1 cellular context compared by ENCODE assay signal in the genomic region with DNA sequence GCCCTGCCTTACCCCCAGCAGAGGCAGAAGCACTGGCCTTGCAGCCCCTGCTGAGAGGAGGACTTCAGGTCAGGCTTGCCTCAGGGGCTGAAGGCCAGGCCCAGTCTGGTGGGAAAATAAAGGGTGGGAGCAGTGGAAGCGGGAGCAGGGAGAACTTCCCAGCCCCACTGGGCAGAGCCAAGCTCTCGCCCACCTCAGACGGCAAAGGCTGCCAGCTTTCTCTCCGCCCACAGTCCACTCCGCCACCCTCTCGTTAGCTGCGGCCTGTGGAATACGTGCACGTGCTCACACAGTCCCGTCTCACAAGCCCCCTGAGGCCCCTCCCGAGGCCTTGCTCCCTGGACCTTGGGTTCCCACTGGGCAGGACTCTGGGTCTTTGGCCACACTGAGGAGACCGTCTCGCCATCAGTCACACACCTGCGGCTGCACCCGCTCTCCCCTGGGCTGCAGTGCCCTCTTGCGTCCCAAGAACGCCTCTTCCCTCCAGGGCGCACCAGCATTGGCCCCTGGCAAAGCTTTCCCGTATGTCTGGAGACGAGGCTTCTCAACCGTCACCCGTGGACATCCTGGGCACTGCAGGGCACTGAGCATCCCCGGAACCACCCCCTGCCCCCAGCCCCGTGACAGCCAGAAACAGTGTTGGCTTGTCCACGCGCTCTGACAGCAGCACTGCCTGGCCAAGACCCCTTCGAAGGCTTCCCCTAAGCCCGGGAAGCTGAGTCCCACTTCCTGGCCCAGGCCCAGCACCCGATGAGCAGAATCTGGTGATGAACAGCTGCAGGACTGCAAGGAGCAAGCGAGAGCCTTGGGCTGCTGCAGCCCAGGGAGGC.
TF ChIP-seq lines count a peak whose summit lies in the region.

No MANE protein-coding gene starts in this region.

TF ChIP-seq in Ishikawa, 13 proteins besides CTCF, POLR2A, EP300 and RAD21:
- TF ChIP-seq NFIC (IDR thresholded peaks at IDR 0.05), result peak; percentile 46; the same call in 1 of the 2 replicates
- no peak for TF ChIP-seq CEBPB (IDR thresholded peaks at IDR 0.05)
